Comparison of ENCODE assay signal across 8 cellular contexts in the genomic region with DNA sequence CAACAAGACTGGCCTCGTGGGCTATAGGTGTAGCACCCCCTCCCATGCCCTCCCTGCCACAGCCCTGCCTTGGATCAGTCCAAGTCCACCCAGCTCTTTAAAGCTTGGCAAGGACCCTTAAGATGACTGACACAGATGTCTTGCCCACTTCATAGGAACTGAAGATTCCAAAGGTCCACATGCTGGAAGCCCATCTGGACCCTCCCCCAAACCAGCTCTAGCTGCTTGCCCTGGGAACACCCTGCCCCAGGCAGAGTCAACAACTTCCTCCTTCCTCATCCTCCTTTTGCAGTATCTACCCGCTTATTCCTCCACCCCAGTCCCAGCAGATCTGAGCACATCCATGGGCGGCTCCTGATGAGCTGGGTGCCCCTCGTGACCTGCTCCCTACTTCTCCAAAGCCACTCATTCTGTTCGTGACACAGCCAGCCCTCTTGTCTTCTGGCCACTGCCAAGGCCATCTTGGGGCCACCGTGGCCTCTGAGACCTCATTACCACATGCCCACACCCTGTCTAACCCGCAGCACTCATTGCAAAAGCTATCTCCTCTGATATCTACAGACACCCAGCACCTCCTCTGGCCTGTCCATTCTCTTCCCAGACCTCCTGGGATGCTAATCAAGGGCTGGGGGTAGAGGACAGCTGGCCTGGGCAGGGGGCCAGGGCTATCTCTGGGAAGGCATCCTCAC. TPM values are rescaled to one million over a fixed set of nuclear protein-coding genes. Genes with fewer than 3 reads are reported as not detected.
A peak's percentile ranks its signal among the peaks of the same experiment; 100 is the strongest.
DNase-seq lines count a peak whose midpoint lies in the region; ATAC-seq and TF ChIP-seq lines count a peak whose summit lies in the region.

No MANE protein-coding gene starts in this region.

- H4K20me1 ChIP-seq in H9 (ENCODE audit: control insufficient read depth, insufficient read depth, insufficient read length): no peaks in the 10 kb centered on the region

- no peak for DNase-seq in H9
- no peak for DNase-seq in RWPE1 (ENCODE audit: low spot score)
- no peak for DNase-seq in NCI-H1694 (lab: John Stamatoyannopoulos, UW)
- DNase-seq in BE2C: no peak

- H4K8ac ChIP-seq in H9 (replicated peaks; ENCODE audit: insufficient read length, low read depth, low read length): no peak overlapping the region

- H3K9me3 Mint-ChIP-seq in H9: no peaks in the 10 kb centered on the region

- ATAC-seq in gastroesophageal sphincter: no peak
- no peak for ATAC-seq in GM19397 (IDR thresholded peaks at IDR 0.05; ENCODE audit: unreplicated experiment)
- ATAC-seq in GM19324 (IDR thresholded peaks at IDR 0.05; ENCODE audit: low FRiP score, unreplicated experiment): no peak

- H3K23ac ChIP-seq in H9 (ENCODE audit: insufficient read length, low read depth, low read length): no peak overlapping the region

- no peak overlapping the region for H2BK15ac ChIP-seq in H9 (ENCODE audit: low read depth, low read length)

- H3K4me2 ChIP-seq in H9 (ENCODE audit: insufficient read depth, insufficient read length, low read length): no peak overlapping the region

- TF ChIP-seq EP300 in gastroesophageal sphincter (IDR thresholded peaks at IDR 0.05): no peak

- peak; percentile 20; the same call in 2 of the 3 replicates for TF ChIP-seq CTCF in H9 (conservative IDR thresholded peaks at IDR 0.05)
- TF ChIP-seq CTCF in RWPE1 (conservative IDR thresholded peaks at IDR 0.05; ENCODE audit: low read depth): peak; percentile 58
- peak in 1 of 4 experiments; percentile 10 for TF ChIP-seq CTCF in gastroesophageal sphincter (IDR thresholded peaks at IDR 0.05)
- TF ChIP-seq CTCF in BE2C (IDR thresholded peaks at IDR 0.05; ENCODE audit: low read depth, low read length): no peak

- H3K36me3 ChIP-seq in gastroesophageal sphincter: no peaks in the 10 kb centered on the region
- no peaks in the 10 kb centered on the region for H3K36me3 ChIP-seq in BE2C

- POLR2A ChIA-PET in RWPE1 (lab: Yijun Ruan, JAX; ENCODE audit: low non-redundant PET): no interaction called here

- H3K14ac ChIP-seq in H9 (ENCODE audit: insufficient read depth, low read length): no peak overlapping the region

- no peak overlapping the region for H4K5ac ChIP-seq in H9 (ENCODE audit: insufficient read length, low read depth, low read length)

- H3K4me3 ChIP-seq in gastroesophageal sphincter (no peak overlapping the region), skin epidermis (no peak overlapping the region), BE2C (ENCODE audit: low read depth, low read length) (no peak overlapping the region)

- no CpG with 5 or more reads among the region's 7 CpGs for WGBS in H9 (ENCODE audit: extremely low coverage, insufficient read length, low lambda C conversion rate)
- 71% methylated on average over 6 of the region's 7 CpGs for WGBS in gastroesophageal sphincter (ENCODE audit: low coverage in 1 of 2), 2 donors

- H3K79me1 ChIP-seq in H9 (ENCODE audit: insufficient read depth, low read depth, low read length, poor library complexity, severe bottlenecking): no peaks in the 10 kb centered on the region

- no peak overlapping the region for H2AFZ ChIP-seq in H9 (ENCODE audit: low read length)

- no peaks in the 10 kb centered on the region for H3K9me3 ChIP-seq in H9 (ENCODE audit: control insufficient read depth, low read depth, low read length)
- no peaks in the 10 kb centered on the region for H3K9me3 ChIP-seq in gastroesophageal sphincter
- H3K9me3 ChIP-seq in BE2C: no peaks in the 10 kb centered on the region

- H3K18ac ChIP-seq in H9 (ENCODE audit: insufficient read length, low read depth, low read length): no peak overlapping the region

- TF ChIP-seq POLR2A in gastroesophageal sphincter (IDR thresholded peaks at IDR 0.05): no peak

- H3K4me3 Mint-ChIP-seq in H9: peak overlapping the region; percentile 1 to 90; a peak in 2 of 5 replicates

- H3K27me3 Mint-ChIP-seq in H9 (ENCODE audit: low read depth): peaks cover 2% of the 10 kb centered on the region; the same call in 1 of the 2 replicates

- H3K4me1 Mint-ChIP-seq in H9: peaks cover 58 to 69% of the 10 kb centered on the region in 2 experiments

- no peak overlapping the region for H2BK5ac ChIP-seq in H9 (ENCODE audit: insufficient read length, low read length)

- H3K27ac ChIP-seq in H9 (ENCODE audit: insufficient read length, low read depth, low read length) (no peak overlapping the region), RWPE1 (peak overlapping the region; percentile 100), gastroesophageal sphincter (peak overlapping the region in 3 of 4 donors; percentile 79 to 81 (median 81)), skin epidermis (peak overlapping the region in 13 of 21 experiments; percentile 12 to 86 (median 34))

- no peak overlapping the region for H3T11ph ChIP-seq in H9 (ENCODE audit: low read length)

- H3K4me1 ChIP-seq in H9 (ENCODE audit: insufficient read depth, low read length) (peaks cover 13% of the 10 kb centered on the region; the same call in 1 of the 2 replicates), gastroesophageal sphincter (peaks cover 0 to 62% (median 21%) of the 10 kb centered on the region in 3 donors), BE2C (peaks cover 2% of the 10 kb centered on the region)

- peaks cover 7% of the 10 kb centered on the region for H3K23me2 ChIP-seq in H9 (ENCODE audit: insufficient read length, low read depth, low read length, poor library complexity, severe bottlenecking)

- no peak overlapping the region for H3K4ac ChIP-seq in H9 (ENCODE audit: low read depth, low read length)

- H2BK12ac ChIP-seq in H9 (ENCODE audit: insufficient read length, low read depth, low read length): no peak overlapping the region

- no peak overlapping the region for H3K9ac ChIP-seq in H9 (ENCODE audit: extremely low read depth, insufficient read length, low read length)

- peaks cover 0 to 14% (median 2%) of the 10 kb centered on the region in 3 experiments; a peak in 4 of 7 replicates for H3K36me3 Mint-ChIP-seq in H9 (ENCODE audit: insufficient read depth in 1 of 3, low read depth in 3 of 3)

- no peak overlapping the region for H4K91ac ChIP-seq in H9 (ENCODE audit: insufficient read length, low read depth, low read length)

- H3K27ac Mint-ChIP-seq in H9: peak overlapping the region; percentile 2 to 79 (median 79); a peak in 5 of 7 replicates

- H3K27me3 ChIP-seq in H9 (ENCODE audit: insufficient read depth, low read length): no peaks in the 10 kb centered on the region
- no peaks in the 10 kb centered on the region for H3K27me3 ChIP-seq in gastroesophageal sphincter
- no peaks in the 10 kb centered on the region for H3K27me3 ChIP-seq in BE2C

- no peak overlapping the region for H2BK20ac ChIP-seq in H9 (ENCODE audit: low read depth, low read length, poor library complexity, severe bottlenecking)

- CTCF ChIA-PET in RWPE1 (lab: Yijun Ruan, JAX): interaction anchor here (0.6 to 1.3 kb wide), 7 partner anchors 10 to 604 kb away, joined by 3 to 6 read pairs (median 3); no protein-coding TSS in a partner anchor

- no peak overlapping the region for H3K56ac ChIP-seq in H9 (ENCODE audit: insufficient read length, low read depth, low read length)

- peaks cover 2% of the 10 kb centered on the region; the same call in 1 of the 2 replicates for H3K79me2 ChIP-seq in H9 (ENCODE audit: insufficient read depth, low read length)

- no peak overlapping the region for H2BK120ac ChIP-seq in H9 (ENCODE audit: low read depth, low read length, poor library complexity, severe bottlenecking)

- no peak overlapping the region for H2AK5ac ChIP-seq in H9 (ENCODE audit: insufficient read length, low read length)

RNA-seq across cellular contexts. Expression of gene PFKFB4, which starts 2.0 kb away (rescaled TPM):
- total RNA-seq in H9 (2021): 12.3 and 13.9 TPM in 2 replicates
- total RNA-seq in gastroesophageal sphincter: 1 to 10 TPM; 1.8 to 2.9 (median 2.4) TPM
- 1.2 TPM for polyA plus RNA-seq in BE2C (2012; ENCODE audit: insufficient read depth, insufficient read length, low read depth)

RNA-seq across cellular contexts. Expression of gene UCN2, which starts 5.0 kb away (rescaled TPM):
- total RNA-seq in H9 (2021): 0.42 and 0.68 TPM in 2 replicates
- under 1 TPM in 1 of 4 donors, not detected in 3; 0.19 TPM for total RNA-seq in gastroesophageal sphincter
- polyA plus RNA-seq in BE2C (2012; ENCODE audit: insufficient read depth, insufficient read length, low read depth): not detected

RNA-seq across cellular contexts. Expression of gene COL7A1, which starts 36.5 kb away (rescaled TPM):
- total RNA-seq in H9 (2021) (20.2 and 22.9 TPM in 2 replicates), gastroesophageal sphincter (1 to 10 TPM; 1.7 to 3.9 (median 1.9) TPM)
- polyA plus RNA-seq in BE2C (2012; ENCODE audit: insufficient read depth, insufficient read length, low read depth): 0.91 TPM

RNA-seq across cellular contexts. Expression of gene UQCRC1, which starts 50.9 kb away (rescaled TPM):
- total RNA-seq in H9 (2021) (285 and 299 TPM in 2 replicates), gastroesophageal sphincter (100 to 1,000 TPM; 195 to 346 (median 302) TPM)
- 332 TPM for polyA plus RNA-seq in BE2C (2012; ENCODE audit: insufficient read depth, insufficient read length, low read depth)

RNA-seq across cellular contexts. Expression of gene SHISA5, which starts 54.6 kb away (rescaled TPM):
- total RNA-seq in H9 (2021): 171 and 174 TPM in 2 replicates
- total RNA-seq in gastroesophageal sphincter: 100 to 1,000 TPM in 3 of 4 donors, 10 to 100 TPM in 1; 98.2 to 191 (median 122) TPM
- polyA plus RNA-seq in BE2C (2012; ENCODE audit: insufficient read depth, insufficient read length, low read depth): 124 TPM
